In the genomic region with DNA sequence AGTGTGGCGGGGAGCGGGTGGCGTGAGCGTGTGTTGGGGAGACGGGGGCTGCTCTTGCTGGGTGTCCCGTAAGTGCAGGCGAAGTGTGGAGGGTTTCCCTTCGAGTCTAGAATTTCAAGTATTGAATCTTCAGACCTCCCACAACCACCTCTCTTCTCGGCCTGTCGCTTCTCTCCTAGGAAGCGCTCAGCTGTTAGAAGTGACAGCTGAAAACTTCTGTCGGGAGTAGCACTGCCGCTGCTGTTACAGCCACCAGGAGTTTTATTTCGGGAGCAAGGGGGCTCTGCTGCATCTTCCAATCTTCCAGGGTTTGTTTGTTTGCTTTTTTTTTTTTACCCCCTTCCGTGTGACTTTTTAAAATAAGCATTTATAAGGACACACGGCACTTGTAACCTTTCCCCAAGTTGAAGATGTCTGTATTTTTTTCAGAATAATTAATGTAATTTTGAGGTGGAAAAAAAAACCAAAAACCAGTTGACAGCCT, we compare ENCODE assay signal across 8 cellular contexts. TPM values are rescaled to one million over a fixed set of nuclear protein-coding genes. Genes with fewer than 3 reads are reported as not detected.
DNase-seq lines count a peak whose midpoint lies in the region; ATAC-seq, FAIRE-seq and TF ChIP-seq lines count a peak whose summit lies in the region.

No MANE protein-coding gene starts in this region.

- H3K36me3 ChIP-seq in astrocyte (ENCODE audit: insufficient read depth, low read length) = no peaks in the 10 kb centered on the region

- peaks cover 32% of the 10 kb centered on the region for H4K20me1 ChIP-seq in astrocyte (ENCODE audit: insufficient read depth, low read length)

- H3K36me3 Mint-ChIP-seq in astrocyte (ENCODE audit: low read depth, unreplicated experiment) = peaks cover 2% of the 10 kb centered on the region
- peaks cover 13% of the 10 kb centered on the region for H3K36me3 Mint-ChIP-seq in stimulated activated memory B cell treated with anti-CD40 and anti-IgM and Interleukin-4, amounts not matched to agents 10 μg/mL and 1 μg/mL and 100 μg/mL, for 72 hours

- H3K4me1 Mint-ChIP-seq in astrocyte (ENCODE audit: low read depth, unreplicated experiment) = peaks cover 20% of the 10 kb centered on the region
- peaks cover 58% of the 10 kb centered on the region for H3K4me1 Mint-ChIP-seq in stimulated activated memory B cell treated with anti-CD40 and anti-IgM and Interleukin-4, amounts not matched to agents 10 μg/mL and 1 μg/mL and 100 μg/mL, for 72 hours

- no peaks in the 10 kb centered on the region for H3K27me3 ChIP-seq in astrocyte (ENCODE audit: insufficient read depth, low read length)

- H3K27ac Mint-ChIP-seq in astrocyte (ENCODE audit: unreplicated experiment) = peak overlapping the region; percentile 92
- H3K27ac Mint-ChIP-seq in stimulated activated memory B cell treated with anti-CD40 and anti-IgM and Interleukin-4, amounts not matched to agents 10 μg/mL and 1 μg/mL and 100 μg/mL, for 72 hours = peak overlapping the region; percentile 97

- H3K9me3 Mint-ChIP-seq in astrocyte (ENCODE audit: unreplicated experiment) = no peaks in the 10 kb centered on the region
- H3K9me3 Mint-ChIP-seq in stimulated activated memory B cell treated with anti-CD40 and anti-IgM and Interleukin-4, amounts not matched to agents 10 μg/mL and 1 μg/mL and 100 μg/mL, for 72 hours = no peaks in the 10 kb centered on the region

- H3K9ac ChIP-seq in astrocyte (ENCODE audit: low read length) = peak overlapping the region; percentile 93

- peak overlapping the region; percentile 98 for H3K4me3 Mint-ChIP-seq in astrocyte (ENCODE audit: unreplicated experiment)
- H3K4me3 Mint-ChIP-seq in stimulated activated memory B cell treated with anti-CD40 and anti-IgM and Interleukin-4, amounts not matched to agents 10 μg/mL and 1 μg/mL and 100 μg/mL, for 72 hours = peak overlapping the region; percentile 100

- H3K79me2 ChIP-seq in astrocyte (ENCODE audit: insufficient read depth, low read length) = peaks cover 70% of the 10 kb centered on the region

- peak overlapping the region; percentile 74 for H3K4me3 ChIP-seq in GM12865 (ENCODE audit: low read depth, low read length)
- peak overlapping the region; percentile 95 for H3K4me3 ChIP-seq in NB4 (ENCODE audit: low read depth, low read length)
- peak overlapping the region; percentile 76 for H3K4me3 ChIP-seq in astrocyte (ENCODE audit: insufficient read depth, low read depth, low read length)

- DNase-seq in AG20443 (ENCODE audit: low spot score) (peak; percentile 38), GM12865 (ENCODE audit: low read depth) (peak; percentile 55), NB4 (ENCODE audit: low read depth) (peak; percentile 59), astrocyte (ENCODE audit: low read depth) (no peak), iPS-NIHi7 (ENCODE audit: extremely low spot score) (peak; percentile 48)

- H3K9me3 ChIP-seq in astrocyte (ENCODE audit: insufficient read depth, low read depth, low read length) = no peaks in the 10 kb centered on the region

- peaks cover 9% of the 10 kb centered on the region for H3K4me1 ChIP-seq in astrocyte (ENCODE audit: insufficient read depth, low read length)

- H3K27ac ChIP-seq in astrocyte (ENCODE audit: low read depth, low read length) = peak overlapping the region; percentile 74

- ATAC-seq in stimulated activated memory B cell treated with anti-CD40 and anti-IgM and Interleukin-4, amounts not matched to agents 10 μg/mL and 1 μg/mL and 100 μg/mL, for 72 hours = peak; percentile 32
- ATAC-seq in GM21723 (IDR thresholded peaks at IDR 0.05; ENCODE audit: unreplicated experiment) (no peak), HG03025 (IDR thresholded peaks at IDR 0.05; ENCODE audit: low FRiP score, unreplicated experiment) (no peak)

- H3K27me3 Mint-ChIP-seq in astrocyte (ENCODE audit: low read depth, unreplicated experiment) = no peaks in the 10 kb centered on the region
- no peaks in the 10 kb centered on the region for H3K27me3 Mint-ChIP-seq in stimulated activated memory B cell treated with anti-CD40 and anti-IgM and Interleukin-4, amounts not matched to agents 10 μg/mL and 1 μg/mL and 100 μg/mL, for 72 hours

- H3K4me2 ChIP-seq in astrocyte (ENCODE audit: low read length) = peak overlapping the region; percentile 88

- FAIRE-seq in astrocyte (lab: Jason Lieb, UNC) = no peak

- TF ChIP-seq CTCF in GM12865 (IDR thresholded peaks at IDR 0.05; ENCODE audit: insufficient read depth, low read depth, low read length, missing control alignments) (no peak), NB4 (IDR thresholded peaks at IDR 0.05; ENCODE audit: low read depth, low read length) (no peak), astrocyte (IDR thresholded peaks at IDR 0.05; ENCODE audit: insufficient read depth, low read depth, low read length) (no peak)

- no peak for TF ChIP-seq POLR2A in NB4 (IDR thresholded peaks at IDR 0.05; ENCODE audit: extremely low read depth, insufficient read length)

- peak overlapping the region; percentile 79 for H2AFZ ChIP-seq in astrocyte (ENCODE audit: low read depth, low read length)

RNA-seq across cellular contexts. Expression of a gene that starts 0.7 kb away (rescaled TPM):
- total RNA-seq in astrocyte = 33.4 and 41.7 TPM in 2 replicates

RNA-seq across cellular contexts. Expression of a gene that starts 0.9 kb away (rescaled TPM):
- total RNA-seq in astrocyte = 9.0 and 9.2 TPM in 2 replicates
